In genomic region chr9:26725573-26725972, GRCh38 we compare ENCODE assay signal across 11 cellular contexts.
"Had no signal": no experiment of that assay in that cellular context is flagged by ENCODE, and none has a peak within 500 bp of the region (broad histone marks: within the 10 kb centered on the region; RNA-seq: fewer than 3 reads in every experiment).

No MANE protein-coding gene starts in this region.

- H3K4me2 ChIP-seq: hepatocyte, neural progenitor cell had no signal

- H3K79me2 ChIP-seq: hepatocyte had no signal

- H3K4me3 ChIP-seq: dorsolateral prefrontal cortex, esophagus squamous epithelium, hepatocyte, neural progenitor cell, pancreas, skin epidermis had no signal

- H3K27me3 ChIP-seq: neural progenitor cell had no signal

- H3K9ac ChIP-seq: neural progenitor cell had no signal

- H2AFZ ChIP-seq: hepatocyte, neural progenitor cell had no signal

- H3K9me3 ChIP-seq: esophagus squamous epithelium, pancreas had no signal

- H3K36me3 ChIP-seq: esophagus squamous epithelium, neural progenitor cell, pancreas had no signal

- H3K27ac ChIP-seq: dorsolateral prefrontal cortex, esophagus squamous epithelium, hepatocyte, neural progenitor cell, pancreas, skin epidermis had no signal

- H3K4me1 ChIP-seq: pancreas had no signal

- ATAC-seq: pancreas; stimulated activated naive CD8-positive, alpha-beta T cell treated with anti-CD3 and anti-CD28 coated beads, Interleukin-15, amount 100 ng/mL, for 72 hours had no signal

- DNase-seq: activated CD4-positive, alpha-beta T cell treated with anti-CD3 and anti-CD28 coated beads, Interleukin-2, amount 50 U/mL, for 1 hour; activated naive CD4-positive, alpha-beta T cell treated with anti-CD3 and anti-CD28 coated beads, Interleukin-2, amount 50 U/mL, for 16 hours; dorsolateral prefrontal cortex; esophagus squamous epithelium; kidney; pancreas; stimulated activated CD4-positive, alpha-beta T cell treated with anti-CD3 and anti-CD28 coated beads, Interleukin-4, amount 100 ng/mL, for 4 hours; stimulated activated naive CD8-positive, alpha-beta T cell treated with anti-CD3 and anti-CD28 coated beads, Interleukin-15, amount 100 ng/mL, for 72 hours had no signal
